In the genomic region with DNA sequence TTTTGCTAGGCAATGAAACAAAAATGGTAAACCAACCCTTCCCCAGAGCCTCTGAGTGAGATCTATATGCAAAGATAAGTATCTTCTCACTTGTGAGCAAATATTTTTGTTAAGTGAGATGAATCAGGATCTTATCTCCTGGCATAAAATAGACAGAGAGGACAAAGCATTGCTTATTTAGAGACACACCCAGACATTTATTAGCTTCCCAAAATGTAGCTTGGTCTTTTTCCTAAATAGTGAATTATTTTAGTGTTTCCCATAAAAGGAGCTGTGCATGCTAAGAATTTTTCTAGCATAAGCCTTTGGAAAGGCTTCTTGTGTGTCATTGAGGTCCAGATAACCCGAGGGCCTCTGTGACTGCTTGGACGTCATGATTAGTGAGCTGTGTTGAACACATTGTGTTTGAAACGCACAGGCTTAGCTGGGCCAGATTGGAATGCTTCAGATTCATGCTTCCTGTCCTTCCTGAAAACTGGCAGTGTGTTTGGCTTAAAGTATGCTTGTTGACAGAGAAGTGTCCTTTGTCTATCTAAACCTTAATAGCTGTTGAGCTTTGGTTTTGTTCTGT, we compare ENCODE assay signal across 8 cellular contexts. TPM values are rescaled to one million over a fixed set of nuclear protein-coding genes. Genes with fewer than 3 reads are reported as not detected.
A peak's percentile ranks its signal among the peaks of the same experiment; 100 is the strongest.
DNase-seq lines count a peak whose midpoint lies in the region; ATAC-seq and FAIRE-seq lines count a peak whose summit lies in the region.

No MANE protein-coding gene starts in this region.

- DNase-seq in GM04504 (ENCODE audit: low read depth) (peak; percentile 97), Right ventricle myocardium superior (peak; percentile 61), retina (peak; percentile 49), putamen (ENCODE audit: low spot score) (no peak), NCI-H1048 (lab: John Stamatoyannopoulos, UW) (no peak)
- no peak for DNase-seq in activated T-cell treated with anti-CD3 and anti-CD28 coated beads, Interleukin-2, amount 50 U/mL, for 24 hours

- intact Hi-C loops in Right ventricle myocardium superior (cut with DNase I), result no loop called here

- no peaks in the 10 kb centered on the region for H3K27me3 Mint-ChIP-seq in activated T-cell treated with anti-CD3 and anti-CD28 coated beads, Interleukin-2, amount 50 U/mL, for 24 hours

- H3K4me1 Mint-ChIP-seq in activated T-cell treated with anti-CD3 and anti-CD28 coated beads, Interleukin-2, amount 50 U/mL, for 24 hours (ENCODE audit: low read depth), result no peaks in the 10 kb centered on the region

- ATAC-seq in Right ventricle myocardium superior (ENCODE audit: poor library complexity) (peak; percentile 93), HG03432 (IDR thresholded peaks at IDR 0.05; ENCODE audit: unreplicated experiment) (no peak)

- H3K27ac Mint-ChIP-seq in activated T-cell treated with anti-CD3 and anti-CD28 coated beads, Interleukin-2, amount 50 U/mL, for 24 hours, result no peak overlapping the region

- H3K4me3 Mint-ChIP-seq in activated T-cell treated with anti-CD3 and anti-CD28 coated beads, Interleukin-2, amount 50 U/mL, for 24 hours, result no peak overlapping the region

- H3K36me3 Mint-ChIP-seq in activated T-cell treated with anti-CD3 and anti-CD28 coated beads, Interleukin-2, amount 50 U/mL, for 24 hours (ENCODE audit: low read depth), result peaks cover 98% of the 10 kb centered on the region

- FAIRE-seq in TTC549 (lab: Jason Lieb, UNC), result peak; percentile 98

- H3K9me3 Mint-ChIP-seq in activated T-cell treated with anti-CD3 and anti-CD28 coated beads, Interleukin-2, amount 50 U/mL, for 24 hours, result no peaks in the 10 kb centered on the region

RNA-seq across cellular contexts. Expression of a gene that starts 16.5 kb away (rescaled TPM):
- 2.9 TPM for total RNA-seq in Right ventricle myocardium superior

Comparison
In these comparisons a context has a peak if more than half of its experiments do, and no peak if none do; other contexts are left out.
1. DNase-seq: peak in GM04504 (single experiment), Right ventricle myocardium superior (single experiment) and retina (single experiment); none in activated T-cell treated with anti-CD3 and anti-CD28 coated beads, Interleukin-2, amount 50 U/mL, for 24 hours (single experiment), putamen (single experiment) and NCI-H1048 (single experiment).